Comparison of ENCODE assay signal across 8 cellular contexts in genomic region chr6:7542878-7543394, GRCh38. TPM values are rescaled to one million over a fixed set of nuclear protein-coding genes. Genes with fewer than 3 reads are reported as not detected.
DNase-seq lines count a peak whose midpoint lies in the region; ATAC-seq, FAIRE-seq and TF ChIP-seq lines count a peak whose summit lies in the region.

No MANE protein-coding gene starts in this region.

- TF ChIP-seq CTCF in lower leg skin (IDR thresholded peaks at IDR 0.05) (no peak), upper lobe of right lung (IDR thresholded peaks at IDR 0.05) (no peak)

- TF ChIP-seq POLR2A in lower leg skin (IDR thresholded peaks at IDR 0.05) = no peak
- TF ChIP-seq POLR2A in H54 (IDR thresholded peaks at IDR 0.05; ENCODE audit: low read depth, low read length) = no peak

- intact Hi-C loops in lower leg skin (cut with DNase I; ENCODE audit: low total_unique reads) = no loop called here
- intact Hi-C loops in upper lobe of right lung (cut with DNase I) = no loop called here

- 2 to 3% methylated on average over 24 to 30 of the region's 31 CpGs for WGBS in lower leg skin, 2 donors

- no peaks in the 10 kb centered on the region for H3K9me3 ChIP-seq in upper lobe of right lung

- peak overlapping the region; percentile 65 for H3K4me3 ChIP-seq in lower leg skin (ENCODE audit: low read depth, poor library complexity, severe bottlenecking)
- peak overlapping the region; percentile 61 for H3K4me3 ChIP-seq in upper lobe of right lung

- no peaks in the 10 kb centered on the region for H3K36me3 ChIP-seq in upper lobe of right lung

- peak overlapping the region; percentile 55 for H3K27ac ChIP-seq in upper lobe of right lung

- H3K27me3 ChIP-seq in upper lobe of right lung = peaks cover 63% of the 10 kb centered on the region

- DNase-seq in DMS79 treated with DMSO at 0.1 percent for 48 hours (lab: John Stamatoyannopoulos, UW) (peak; percentile 17), NCI-H146 treated with DMSO at 0.1 percent for 48 hours (lab: John Stamatoyannopoulos, UW; ENCODE audit: unreplicated experiment) (peak; percentile 58), dermis blood vessel endothelial cell (peak; percentile 13), lower leg skin (ENCODE audit: low spot score in 2 of 2) (peak; percentile 84 to 93), upper lobe of right lung (peak; percentile 70), inferior parietal cortex (ENCODE audit: extremely low spot score) (no peak), H54 (ENCODE audit: insufficient read length, low spot score) (no peak)

- peaks cover 20% of the 10 kb centered on the region for H3K4me1 ChIP-seq in upper lobe of right lung

- no peak for FAIRE-seq in H54 (lab: Jason Lieb, UNC)

- ATAC-seq in upper lobe of right lung = peak; percentile 55
- ATAC-seq in HG02938 (IDR thresholded peaks at IDR 0.05; ENCODE audit: unreplicated experiment) = no peak

RNA-seq across cellular contexts. Expression of gene DSP, which starts 1.5 kb away (rescaled TPM):
- total RNA-seq in dermis blood vessel endothelial cell (53.1 and 95.4 TPM in 2 replicates), lower leg skin (1,000 to 10,000 TPM; 2,143 to 2,497 (median 2,321) TPM), upper lobe of right lung (21.4 TPM)

RNA-seq across cellular contexts. Expression of gene SNRNP48, which starts 47.1 kb away (rescaled TPM):
- total RNA-seq in dermis blood vessel endothelial cell = 14.3 and 18.5 TPM in 2 replicates
- total RNA-seq in lower leg skin = 10 to 100 TPM in 2 of 4 donors, 1 to 10 TPM in 2; 8.8 to 15.3 (median 10.7) TPM
- 10.2 TPM for total RNA-seq in upper lobe of right lung

Comparison
In these comparisons a context has a peak if more than half of its experiments do, and no peak if none do; other contexts are left out.
1. DNase-seq: peak in DMS79 treated with DMSO at 0.1 percent for 48 hours (single experiment), NCI-H146 treated with DMSO at 0.1 percent for 48 hours (single experiment), dermis blood vessel endothelial cell (single experiment), lower leg skin (2 of 2) and upper lobe of right lung (single experiment); none in inferior parietal cortex (single experiment) and H54 (single experiment).
2. RNA of gene DSP, which starts 1.5 kb away (total RNA-seq): 2,143 to 2,497 TPM in lower leg skin; 53.1 to 95.4 TPM in dermis blood vessel endothelial cell and 21.4 TPM in upper lobe of right lung (single experiment); every median in the first group is over 10 times any median in the second.